1 cellular context compared by ENCODE assay signal in the genomic region with DNA sequence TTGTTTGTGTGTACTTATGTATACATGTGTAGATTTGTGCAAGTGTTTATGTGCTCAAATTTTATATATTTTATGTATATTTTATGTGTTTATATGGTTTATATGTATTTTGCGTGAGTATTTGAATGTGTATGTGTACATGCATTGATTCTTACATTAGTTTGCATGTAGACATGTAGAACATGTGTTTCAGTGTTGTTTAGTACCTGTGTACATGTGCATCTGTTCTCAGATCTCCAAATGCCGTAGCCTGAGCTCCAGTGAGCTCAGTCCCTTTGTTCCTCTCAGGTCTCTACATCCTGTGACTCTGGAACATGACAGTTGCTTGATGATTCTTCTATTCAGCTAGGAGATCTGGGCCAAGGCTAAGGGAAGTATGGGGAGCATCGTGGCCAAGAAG.
A peak's percentile ranks its signal among the peaks of the same experiment; 100 is the strongest.
TF ChIP-seq lines count a peak whose summit lies in the region.

No MANE protein-coding gene starts in this region.

TF ChIP-seq in HepG2, 621 proteins besides CTCF, POLR2A, EP300 and RAD21:
- TF ChIP-seq, protein P1, sequence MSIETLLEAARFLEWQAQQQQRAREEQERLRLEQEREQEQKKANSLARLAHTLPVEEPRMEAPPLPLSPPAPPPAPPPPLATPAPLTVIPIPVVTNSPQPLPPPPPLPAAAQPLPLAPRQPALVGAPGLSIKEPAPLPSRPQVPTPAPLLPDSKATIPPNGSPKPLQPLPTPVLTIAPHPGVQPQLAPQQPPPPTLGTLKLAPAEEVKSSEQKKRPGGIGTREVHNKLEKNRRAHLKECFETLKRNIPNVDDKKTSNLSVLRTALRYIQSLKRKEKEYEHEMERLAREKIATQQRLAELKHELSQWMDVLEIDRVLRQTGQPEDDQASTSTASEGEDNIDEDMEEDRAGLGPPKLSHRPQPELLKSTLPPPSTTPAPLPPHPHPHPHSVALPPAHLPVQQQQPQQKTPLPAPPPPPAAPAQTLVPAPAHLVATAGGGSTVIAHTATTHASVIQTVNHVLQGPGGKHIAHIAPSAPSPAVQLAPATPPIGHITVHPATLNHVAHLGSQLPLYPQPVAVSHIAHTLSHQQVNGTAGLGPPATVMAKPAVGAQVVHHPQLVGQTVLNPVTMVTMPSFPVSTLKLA (IDR thresholded peaks at IDR 0.05): peak; percentile 94
- no peak for TF ChIP-seq NR3C1 (CRISPR knock-in tag; IDR thresholded peaks at IDR 0.05)
TF ChIP-seq in HepG2: peak in this region for 1.
